In the genomic region with DNA sequence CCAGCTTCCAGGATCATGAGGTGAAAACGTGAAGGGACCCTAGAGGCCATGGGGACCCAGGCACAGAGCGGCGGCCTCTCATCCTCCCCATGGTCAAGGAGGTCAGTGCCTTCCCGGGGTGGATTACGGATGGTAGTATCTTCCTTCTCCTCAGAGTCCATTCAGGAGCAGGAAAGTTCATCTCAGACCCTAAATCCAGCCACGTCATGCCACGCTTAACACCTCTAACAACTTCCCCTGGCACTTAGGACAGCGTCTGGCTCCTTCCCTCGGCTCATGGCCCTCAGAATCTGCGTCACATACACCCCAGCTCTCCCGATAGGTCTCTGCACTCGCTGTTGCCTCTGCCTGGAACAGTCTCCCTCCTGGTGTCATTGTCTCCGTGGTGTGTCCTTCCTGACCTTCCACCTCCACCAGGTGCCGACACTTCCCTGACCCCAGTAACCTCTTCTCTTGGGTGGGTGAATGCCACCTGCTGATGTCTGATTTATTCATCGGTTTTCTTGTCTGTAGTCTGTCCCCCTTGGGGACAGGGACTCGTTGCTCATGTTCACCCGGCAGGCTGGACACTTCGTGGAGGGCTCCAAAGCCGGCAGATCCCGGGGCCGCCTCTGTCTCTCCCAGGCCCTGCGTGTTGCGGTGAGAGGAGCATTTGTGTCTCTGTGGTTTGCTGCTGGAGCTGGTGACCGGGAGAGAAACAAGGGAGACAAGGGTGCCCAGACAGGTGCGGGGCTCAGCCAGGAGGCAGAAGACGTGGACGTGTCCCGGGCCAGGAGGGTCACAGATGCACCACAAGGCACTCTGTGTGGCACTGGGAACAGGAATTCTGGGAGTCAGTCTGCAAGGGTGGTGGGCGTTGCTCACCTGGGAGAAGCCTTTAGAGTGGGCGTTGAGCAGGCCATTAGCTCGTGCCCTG, we compare ENCODE assay signal across 1 cellular context.
TF ChIP-seq lines count a peak whose summit lies in the region.

No MANE protein-coding gene starts in this region.

TF ChIP-seq in K562, 482 proteins besides CTCF, POLR2A, EP300 and RAD21 (continued from another document and continues in another):
- TF ChIP-seq, protein P1, sequence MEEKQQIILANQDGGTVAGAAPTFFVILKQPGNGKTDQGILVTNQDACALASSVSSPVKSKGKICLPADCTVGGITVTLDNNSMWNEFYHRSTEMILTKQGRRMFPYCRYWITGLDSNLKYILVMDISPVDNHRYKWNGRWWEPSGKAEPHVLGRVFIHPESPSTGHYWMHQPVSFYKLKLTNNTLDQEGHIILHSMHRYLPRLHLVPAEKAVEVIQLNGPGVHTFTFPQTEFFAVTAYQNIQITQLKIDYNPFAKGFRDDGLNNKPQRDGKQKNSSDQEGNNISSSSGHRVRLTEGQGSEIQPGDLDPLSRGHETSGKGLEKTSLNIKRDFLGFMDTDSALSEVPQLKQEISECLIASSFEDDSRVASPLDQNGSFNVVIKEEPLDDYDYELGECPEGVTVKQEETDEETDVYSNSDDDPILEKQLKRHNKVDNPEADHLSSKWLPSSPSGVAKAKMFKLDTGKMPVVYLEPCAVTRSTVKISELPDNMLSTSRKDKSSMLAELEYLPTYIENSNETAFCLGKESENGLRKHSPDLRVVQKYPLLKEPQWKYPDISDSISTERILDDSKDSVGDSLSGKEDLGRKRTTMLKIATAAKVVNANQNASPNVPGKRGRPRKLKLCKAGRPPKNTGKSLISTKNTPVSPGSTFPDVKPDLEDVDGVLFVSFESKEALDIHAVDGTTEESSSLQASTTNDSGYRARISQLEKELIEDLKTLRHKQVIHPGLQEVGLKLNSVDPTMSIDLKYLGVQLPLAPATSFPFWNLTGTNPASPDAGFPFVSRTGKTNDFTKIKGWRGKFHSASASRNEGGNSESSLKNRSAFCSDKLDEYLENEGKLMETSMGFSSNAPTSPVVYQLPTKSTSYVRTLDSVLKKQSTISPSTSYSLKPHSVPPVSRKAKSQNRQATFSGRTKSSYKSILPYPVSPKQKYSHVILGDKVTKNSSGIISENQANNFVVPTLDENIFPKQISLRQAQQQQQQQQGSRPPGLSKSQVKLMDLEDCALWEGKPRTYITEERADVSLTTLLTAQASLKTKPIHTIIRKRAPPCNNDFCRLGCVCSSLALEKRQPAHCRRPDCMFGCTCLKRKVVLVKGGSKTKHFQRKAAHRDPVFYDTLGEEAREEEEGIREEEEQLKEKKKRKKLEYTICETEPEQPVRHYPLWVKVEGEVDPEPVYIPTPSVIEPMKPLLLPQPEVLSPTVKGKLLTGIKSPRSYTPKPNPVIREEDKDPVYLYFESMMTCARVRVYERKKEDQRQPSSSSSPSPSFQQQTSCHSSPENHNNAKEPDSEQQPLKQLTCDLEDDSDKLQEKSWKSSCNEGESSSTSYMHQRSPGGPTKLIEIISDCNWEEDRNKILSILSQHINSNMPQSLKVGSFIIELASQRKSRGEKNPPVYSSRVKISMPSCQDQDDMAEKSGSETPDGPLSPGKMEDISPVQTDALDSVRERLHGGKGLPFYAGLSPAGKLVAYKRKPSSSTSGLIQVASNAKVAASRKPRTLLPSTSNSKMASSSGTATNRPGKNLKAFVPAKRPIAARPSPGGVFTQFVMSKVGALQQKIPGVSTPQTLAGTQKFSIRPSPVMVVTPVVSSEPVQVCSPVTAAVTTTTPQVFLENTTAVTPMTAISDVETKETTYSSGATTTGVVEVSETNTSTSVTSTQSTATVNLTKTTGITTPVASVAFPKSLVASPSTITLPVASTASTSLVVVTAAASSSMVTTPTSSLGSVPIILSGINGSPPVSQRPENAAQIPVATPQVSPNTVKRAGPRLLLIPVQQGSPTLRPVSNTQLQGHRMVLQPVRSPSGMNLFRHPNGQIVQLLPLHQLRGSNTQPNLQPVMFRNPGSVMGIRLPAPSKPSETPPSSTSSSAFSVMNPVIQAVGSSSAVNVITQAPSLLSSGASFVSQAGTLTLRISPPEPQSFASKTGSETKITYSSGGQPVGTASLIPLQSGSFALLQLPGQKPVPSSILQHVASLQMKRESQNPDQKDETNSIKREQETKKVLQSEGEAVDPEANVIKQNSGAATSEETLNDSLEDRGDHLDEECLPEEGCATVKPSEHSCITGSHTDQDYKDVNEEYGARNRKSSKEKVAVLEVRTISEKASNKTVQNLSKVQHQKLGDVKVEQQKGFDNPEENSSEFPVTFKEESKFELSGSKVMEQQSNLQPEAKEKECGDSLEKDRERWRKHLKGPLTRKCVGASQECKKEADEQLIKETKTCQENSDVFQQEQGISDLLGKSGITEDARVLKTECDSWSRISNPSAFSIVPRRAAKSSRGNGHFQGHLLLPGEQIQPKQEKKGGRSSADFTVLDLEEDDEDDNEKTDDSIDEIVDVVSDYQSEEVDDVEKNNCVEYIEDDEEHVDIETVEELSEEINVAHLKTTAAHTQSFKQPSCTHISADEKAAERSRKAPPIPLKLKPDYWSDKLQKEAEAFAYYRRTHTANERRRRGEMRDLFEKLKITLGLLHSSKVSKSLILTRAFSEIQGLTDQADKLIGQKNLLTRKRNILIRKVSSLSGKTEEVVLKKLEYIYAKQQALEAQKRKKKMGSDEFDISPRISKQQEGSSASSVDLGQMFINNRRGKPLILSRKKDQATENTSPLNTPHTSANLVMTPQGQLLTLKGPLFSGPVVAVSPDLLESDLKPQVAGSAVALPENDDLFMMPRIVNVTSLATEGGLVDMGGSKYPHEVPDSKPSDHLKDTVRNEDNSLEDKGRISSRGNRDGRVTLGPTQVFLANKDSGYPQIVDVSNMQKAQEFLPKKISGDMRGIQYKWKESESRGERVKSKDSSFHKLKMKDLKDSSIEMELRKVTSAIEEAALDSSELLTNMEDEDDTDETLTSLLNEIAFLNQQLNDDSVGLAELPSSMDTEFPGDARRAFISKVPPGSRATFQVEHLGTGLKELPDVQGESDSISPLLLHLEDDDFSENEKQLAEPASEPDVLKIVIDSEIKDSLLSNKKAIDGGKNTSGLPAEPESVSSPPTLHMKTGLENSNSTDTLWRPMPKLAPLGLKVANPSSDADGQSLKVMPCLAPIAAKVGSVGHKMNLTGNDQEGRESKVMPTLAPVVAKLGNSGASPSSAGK (IDR thresholded peaks at IDR 0.05), result peak; percentile 62
- TF ChIP-seq KLF1 (tag; IDR thresholded peaks at IDR 0.05), result no peak
- TF ChIP-seq ZC3H4 (CRISPR knock-in tag; IDR thresholded peaks at IDR 0.05; ENCODE audit: borderline replicate concordance), result no peak
- no peak for TF ChIP-seq NONO (IDR thresholded peaks at IDR 0.05; ENCODE audit: low read depth in 2 of 2, low read length in 1 of 2)
- no peak for TF ChIP-seq XRCC4 (IDR thresholded peaks at IDR 0.05; ENCODE audit: extremely low read depth, insufficient read depth, insufficient read length)
- TF ChIP-seq, protein P2, sequence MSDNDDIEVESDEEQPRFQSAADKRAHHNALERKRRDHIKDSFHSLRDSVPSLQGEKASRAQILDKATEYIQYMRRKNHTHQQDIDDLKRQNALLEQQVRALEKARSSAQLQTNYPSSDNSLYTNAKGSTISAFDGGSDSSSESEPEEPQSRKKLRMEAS (CRISPR knock-in tag; IDR thresholded peaks at IDR 0.05), result peak; percentile 64; the same call in 1 of the 2 replicates
- TF ChIP-seq, protein P3, sequence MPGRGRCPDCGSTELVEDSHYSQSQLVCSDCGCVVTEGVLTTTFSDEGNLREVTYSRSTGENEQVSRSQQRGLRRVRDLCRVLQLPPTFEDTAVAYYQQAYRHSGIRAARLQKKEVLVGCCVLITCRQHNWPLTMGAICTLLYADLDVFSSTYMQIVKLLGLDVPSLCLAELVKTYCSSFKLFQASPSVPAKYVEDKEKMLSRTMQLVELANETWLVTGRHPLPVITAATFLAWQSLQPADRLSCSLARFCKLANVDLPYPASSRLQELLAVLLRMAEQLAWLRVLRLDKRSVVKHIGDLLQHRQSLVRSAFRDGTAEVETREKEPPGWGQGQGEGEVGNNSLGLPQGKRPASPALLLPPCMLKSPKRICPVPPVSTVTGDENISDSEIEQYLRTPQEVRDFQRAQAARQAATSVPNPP (IDR thresholded peaks at IDR 0.05; ENCODE audit: borderline replicate concordance, insufficient read depth, insufficient read length), result no peak
- TF ChIP-seq, protein P4, sequence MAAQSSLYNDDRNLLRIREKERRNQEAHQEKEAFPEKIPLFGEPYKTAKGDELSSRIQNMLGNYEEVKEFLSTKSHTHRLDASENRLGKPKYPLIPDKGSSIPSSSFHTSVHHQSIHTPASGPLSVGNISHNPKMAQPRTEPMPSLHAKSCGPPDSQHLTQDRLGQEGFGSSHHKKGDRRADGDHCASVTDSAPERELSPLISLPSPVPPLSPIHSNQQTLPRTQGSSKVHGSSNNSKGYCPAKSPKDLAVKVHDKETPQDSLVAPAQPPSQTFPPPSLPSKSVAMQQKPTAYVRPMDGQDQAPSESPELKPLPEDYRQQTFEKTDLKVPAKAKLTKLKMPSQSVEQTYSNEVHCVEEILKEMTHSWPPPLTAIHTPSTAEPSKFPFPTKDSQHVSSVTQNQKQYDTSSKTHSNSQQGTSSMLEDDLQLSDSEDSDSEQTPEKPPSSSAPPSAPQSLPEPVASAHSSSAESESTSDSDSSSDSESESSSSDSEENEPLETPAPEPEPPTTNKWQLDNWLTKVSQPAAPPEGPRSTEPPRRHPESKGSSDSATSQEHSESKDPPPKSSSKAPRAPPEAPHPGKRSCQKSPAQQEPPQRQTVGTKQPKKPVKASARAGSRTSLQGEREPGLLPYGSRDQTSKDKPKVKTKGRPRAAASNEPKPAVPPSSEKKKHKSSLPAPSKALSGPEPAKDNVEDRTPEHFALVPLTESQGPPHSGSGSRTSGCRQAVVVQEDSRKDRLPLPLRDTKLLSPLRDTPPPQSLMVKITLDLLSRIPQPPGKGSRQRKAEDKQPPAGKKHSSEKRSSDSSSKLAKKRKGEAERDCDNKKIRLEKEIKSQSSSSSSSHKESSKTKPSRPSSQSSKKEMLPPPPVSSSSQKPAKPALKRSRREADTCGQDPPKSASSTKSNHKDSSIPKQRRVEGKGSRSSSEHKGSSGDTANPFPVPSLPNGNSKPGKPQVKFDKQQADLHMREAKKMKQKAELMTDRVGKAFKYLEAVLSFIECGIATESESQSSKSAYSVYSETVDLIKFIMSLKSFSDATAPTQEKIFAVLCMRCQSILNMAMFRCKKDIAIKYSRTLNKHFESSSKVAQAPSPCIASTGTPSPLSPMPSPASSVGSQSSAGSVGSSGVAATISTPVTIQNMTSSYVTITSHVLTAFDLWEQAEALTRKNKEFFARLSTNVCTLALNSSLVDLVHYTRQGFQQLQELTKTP (IDR thresholded peaks at IDR 0.05; ENCODE audit: low read depth in 1 of 2, partially characterized antibody in 2 of 2), result peak in 1 of 2 experiments; percentile 49
- no peak for TF ChIP-seq KHSRP (IDR thresholded peaks at IDR 0.05)
- 0 out of 2 replicates have a peak, but pooled peaks have one; percentile 27 for TF ChIP-seq NBN (IDR thresholded peaks at IDR 0.05; ENCODE audit: low read depth)
- peak; percentile 58 for TF ChIP-seq MAFG (tag; conservative IDR thresholded peaks at IDR 0.05)
- TF ChIP-seq PHF20 (IDR thresholded peaks at IDR 0.05; ENCODE audit: partially characterized antibody), result peak; percentile 18
- 0 out of 2 replicates have a peak, but pooled peaks have one; percentile 12 for TF ChIP-seq TOE1 (IDR thresholded peaks at IDR 0.05; ENCODE audit: borderline replicate concordance)
- no peak for TF ChIP-seq TOE1 (CRISPR knock-in tag; IDR thresholded peaks at IDR 0.05; ENCODE audit: borderline replicate concordance, low read depth)
- TF ChIP-seq YBX1 (IDR thresholded peaks at IDR 0.05), result no peak
- TF ChIP-seq, protein P5, sequence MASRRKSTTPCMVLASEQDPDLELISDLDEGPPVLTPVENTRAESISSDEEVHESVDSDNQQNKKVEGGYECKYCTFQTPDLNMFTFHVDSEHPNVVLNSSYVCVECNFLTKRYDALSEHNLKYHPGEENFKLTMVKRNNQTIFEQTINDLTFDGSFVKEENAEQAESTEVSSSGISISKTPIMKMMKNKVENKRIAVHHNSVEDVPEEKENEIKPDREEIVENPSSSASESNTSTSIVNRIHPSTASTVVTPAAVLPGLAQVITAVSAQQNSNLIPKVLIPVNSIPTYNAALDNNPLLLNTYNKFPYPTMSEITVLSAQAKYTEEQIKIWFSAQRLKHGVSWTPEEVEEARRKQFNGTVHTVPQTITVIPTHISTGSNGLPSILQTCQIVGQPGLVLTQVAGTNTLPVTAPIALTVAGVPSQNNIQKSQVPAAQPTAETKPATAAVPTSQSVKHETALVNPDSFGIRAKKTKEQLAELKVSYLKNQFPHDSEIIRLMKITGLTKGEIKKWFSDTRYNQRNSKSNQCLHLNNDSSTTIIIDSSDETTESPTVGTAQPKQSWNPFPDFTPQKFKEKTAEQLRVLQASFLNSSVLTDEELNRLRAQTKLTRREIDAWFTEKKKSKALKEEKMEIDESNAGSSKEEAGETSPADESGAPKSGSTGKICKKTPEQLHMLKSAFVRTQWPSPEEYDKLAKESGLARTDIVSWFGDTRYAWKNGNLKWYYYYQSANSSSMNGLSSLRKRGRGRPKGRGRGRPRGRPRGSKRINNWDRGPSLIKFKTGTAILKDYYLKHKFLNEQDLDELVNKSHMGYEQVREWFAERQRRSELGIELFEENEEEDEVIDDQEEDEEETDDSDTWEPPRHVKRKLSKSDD (conservative IDR thresholded peaks at IDR 0.05; ENCODE audit: low read length), result no peak
- TF ChIP-seq BACH1 (tag; IDR thresholded peaks at IDR 0.05), result peak; percentile 90
- TF ChIP-seq MTA1 (IDR thresholded peaks at IDR 0.05; ENCODE audit: borderline replicate concordance), result peak; percentile 91
- TF ChIP-seq, protein P6, sequence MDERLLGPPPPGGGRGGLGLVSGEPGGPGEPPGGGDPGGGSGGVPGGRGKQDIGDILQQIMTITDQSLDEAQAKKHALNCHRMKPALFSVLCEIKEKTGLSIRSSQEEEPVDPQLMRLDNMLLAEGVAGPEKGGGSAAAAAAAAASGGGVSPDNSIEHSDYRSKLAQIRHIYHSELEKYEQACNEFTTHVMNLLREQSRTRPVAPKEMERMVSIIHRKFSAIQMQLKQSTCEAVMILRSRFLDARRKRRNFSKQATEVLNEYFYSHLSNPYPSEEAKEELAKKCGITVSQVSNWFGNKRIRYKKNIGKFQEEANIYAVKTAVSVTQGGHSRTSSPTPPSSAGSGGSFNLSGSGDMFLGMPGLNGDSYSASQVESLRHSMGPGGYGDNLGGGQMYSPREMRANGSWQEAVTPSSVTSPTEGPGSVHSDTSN (CRISPR knock-in tag; IDR thresholded peaks at IDR 0.05; ENCODE audit: low read depth), result no peak
- TF ChIP-seq, protein P6 (tag; conservative IDR thresholded peaks at IDR 0.05; ENCODE audit: low read depth), result no peak
- TF ChIP-seq, protein P7, sequence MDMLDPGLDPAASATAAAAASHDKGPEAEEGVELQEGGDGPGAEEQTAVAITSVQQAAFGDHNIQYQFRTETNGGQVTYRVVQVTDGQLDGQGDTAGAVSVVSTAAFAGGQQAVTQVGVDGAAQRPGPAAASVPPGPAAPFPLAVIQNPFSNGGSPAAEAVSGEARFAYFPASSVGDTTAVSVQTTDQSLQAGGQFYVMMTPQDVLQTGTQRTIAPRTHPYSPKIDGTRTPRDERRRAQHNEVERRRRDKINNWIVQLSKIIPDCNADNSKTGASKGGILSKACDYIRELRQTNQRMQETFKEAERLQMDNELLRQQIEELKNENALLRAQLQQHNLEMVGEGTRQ (CRISPR knock-in tag; IDR thresholded peaks at IDR 0.05), result no peak
- no peak for TF ChIP-seq LEF1 (IDR thresholded peaks at IDR 0.05)
- TF ChIP-seq EHMT2 (IDR thresholded peaks at IDR 0.05), result no peak
- no peak for TF ChIP-seq ZZZ3 (IDR thresholded peaks at IDR 0.05)
- TF ChIP-seq BRCA1 (IDR thresholded peaks at IDR 0.05), result no peak
- TF ChIP-seq BRCA1 (CRISPR knock-in tag; IDR thresholded peaks at IDR 0.05), result no peak
